19 cellular contexts compared by ENCODE assay signal in genomic region chr17:12231027-12231682, GRCh38.
DNase-seq lines count a peak whose midpoint lies in the region; ATAC-seq and TF ChIP-seq lines count a peak whose summit lies in the region.
"Had no signal": no experiment of that assay in that cellular context is flagged by ENCODE, and none has a peak within 500 bp of the region (broad histone marks: within the 10 kb centered on the region; RNA-seq: fewer than 3 reads in every experiment).

No MANE protein-coding gene starts in this region.

- H3K4me1 Mint-ChIP-seq in endodermal cell (peaks cover 9% of the 10 kb centered on the region), nephron (peaks cover 46% of the 10 kb centered on the region)
- H3K4me1 Mint-ChIP-seq: CD8-positive, alpha-beta memory T cell; naive B cell; stimulated activated memory B cell treated with anti-CD40 and anti-IgM and Interleukin-4, amounts not matched to agents 10 μg/mL and 1 μg/mL and 100 μg/mL, for 72 hours had no signal

- H3K27me3 ChIP-seq in IMR-90 (ENCODE audit: control insufficient read depth, insufficient read depth, low read length), result peaks cover under 1% of the 10 kb centered on the region; the same call in 1 of the 2 replicates
- no peaks in the 10 kb centered on the region for H3K27me3 ChIP-seq in endodermal cell (ENCODE audit: control insufficient read depth, insufficient read depth, low read length, poor library complexity, severe bottlenecking)
- H3K27me3 ChIP-seq: tibial nerve had no signal

- 0 out of 2 replicates have a peak overlapping the region, but pooled peaks have one; percentile 10 for H4K91ac ChIP-seq in IMR-90 (ENCODE audit: insufficient read depth, low read depth, low read length)

- TF ChIP-seq POLR2A in IMR-90 (IDR thresholded peaks at IDR 0.05; ENCODE audit: low read depth, low read length), result no peak
- TF ChIP-seq POLR2A in lower leg skin (IDR thresholded peaks at IDR 0.05), result no peak

- H3K14ac ChIP-seq in IMR-90 (replicated peaks; ENCODE audit: low read depth, low read length), result peak overlapping the region; percentile 38; the same call in 1 of the 2 replicates

- H2BK120ac ChIP-seq in IMR-90 (ENCODE audit: low read depth, low read length), result peak overlapping the region; percentile 47; the same call in 1 of the 2 replicates

- dilution Hi-C loops in IMR-90 (cut with HindIII; ENCODE audit: low sequenced_read_pairs, unreplicated experiment), result no loop called here

- no peak overlapping the region for H3K56ac ChIP-seq in IMR-90 (ENCODE audit: extremely low read depth, insufficient read depth, low read length)

- POLR2A ChIA-PET in AG04449 (lab: Yijun Ruan, JAX) (no interaction called here), IMR-90 (lab: Charles Lee; ENCODE audit: unreplicated experiment) (no interaction called here)

- H4K5ac ChIP-seq in IMR-90 (ENCODE audit: low read depth, low read length), result peak overlapping the region; percentile 23; the same call in 1 of the 2 replicates

- TF ChIP-seq RAD21 in IMR-90 (IDR thresholded peaks at IDR 0.05; ENCODE audit: low read length), result no peak

- H3K4me1 ChIP-seq in IMR-90 (ENCODE audit: control insufficient read depth, insufficient read depth, low read length), result peaks cover 14% of the 10 kb centered on the region
- peaks cover 4% of the 10 kb centered on the region for H3K4me1 ChIP-seq in endodermal cell (ENCODE audit: control insufficient read depth, insufficient read depth, low read length)
- H3K4me1 ChIP-seq: tibial nerve had no signal

- no peaks in the 10 kb centered on the region for H3K36me3 Mint-ChIP-seq in endodermal cell (ENCODE audit: low read depth)
- no peaks in the 10 kb centered on the region for H3K36me3 Mint-ChIP-seq in nephron (ENCODE audit: low read depth)
- H3K36me3 Mint-ChIP-seq: activated naive CD4-positive, alpha-beta T cell treated with anti-CD3 and anti-CD28 coated beads, Interleukin-2, amount 50 U/mL, for 72 hours; naive B cell; stimulated activated memory B cell treated with anti-CD40 and anti-IgM and Interleukin-4, amounts not matched to agents 10 μg/mL and 1 μg/mL and 100 μg/mL, for 72 hours had no signal

- H3K36me3 ChIP-seq in IMR-90 (ENCODE audit: control insufficient read depth, insufficient read depth, low read length), result no peaks in the 10 kb centered on the region
- H3K36me3 ChIP-seq in endodermal cell (ENCODE audit: control insufficient read depth, insufficient read depth, low read length), result no peaks in the 10 kb centered on the region
- H3K36me3 ChIP-seq: left ventricle myocardium inferior, tibial nerve had no signal

- no peak overlapping the region for H2AK5ac ChIP-seq in IMR-90 (ENCODE audit: low read depth, low read length)

- peak overlapping the region; percentile 9; the same call in 1 of the 2 replicates for H3K27ac ChIP-seq in IMR-90 (ENCODE audit: insufficient read depth, low read length)
- H3K27ac ChIP-seq in endodermal cell (ENCODE audit: low read depth, low read length), result no peak overlapping the region
- H3K27ac ChIP-seq: left ventricle myocardium inferior, tibial nerve had no signal

- in situ Hi-C loops in IMR-90 (cut with MboI; ENCODE audit: low sequenced_read_pairs), result no loop called here

- WGBS in IMR-90 (ENCODE audit: extremely low coverage in 2 of 2, insufficient read length in 1 of 2), 2 experiments, result no CpG with 5 or more reads among the region's 3 CpGs
- WGBS in endodermal cell (ENCODE audit: insufficient coverage in 1 of 2, insufficient read length in 1 of 2), 2 experiments, result 80 to 83% methylated on average over 2 to 3 of the region's 3 CpGs
- WGBS in lower leg skin, 2 donors, result 67 to 70% methylated on average over 3 of the region's 3 CpGs

- H2BK20ac ChIP-seq in IMR-90 (ENCODE audit: low read depth, low read length), result 0 out of 2 replicates have a peak overlapping the region, but pooled peaks have one; percentile 8

- H3K79me1 ChIP-seq in IMR-90 (ENCODE audit: low read depth in 1 of 2, low read length in 2 of 2), result no peaks in the 10 kb centered on the region

- H2BK15ac ChIP-seq in IMR-90 (ENCODE audit: low read depth, low read length), result peak overlapping the region; percentile 20; the same call in 1 of the 3 replicates

- DNase-seq in AG04449 (ENCODE audit: low read depth, low spot score), result peak; percentile 9
- peak; percentile 75 for DNase-seq in IMR-90
- DNase-seq in endodermal cell, result peak; percentile 42
- DNase-seq in NCI-H1105 treated with DMSO at 0.1 percent for 48 hours (lab: John Stamatoyannopoulos, UW), result no peak
- no peak for DNase-seq in midbrain (lab: John Stamatoyannopoulos, UW)
- DNase-seq in HT-29 (ENCODE audit: low spot score), result no peak
- DNase-seq in lower leg skin (ENCODE audit: low spot score in 2 of 2), result no peak
- DNase-seq: activated CD4-positive, alpha-beta T cell treated with anti-CD3 and anti-CD28 coated beads, Interleukin-2, amount 50 U/mL, for 48 hours; activated T-cell treated with anti-CD3 and anti-CD28 coated beads, Interleukin-2, amount 50 U/mL, for 1 hour; CD8-positive, alpha-beta memory T cell; DMS79 treated with DMSO at 0.1 percent for 48 hours; HCEC 1CT; left ventricle myocardium inferior; naive B cell; NCI-H187 had no signal

- H4K8ac ChIP-seq in IMR-90 (ENCODE audit: low read depth in 2 of 2, low read length in 2 of 2), result peak overlapping the region in 1 of 2 experiments; percentile 24; a peak in 1 of 4 replicates

- peak overlapping the region; percentile 30 for H3K4me2 ChIP-seq in IMR-90 (ENCODE audit: low read depth, low read length)

- no peak overlapping the region for H3K27ac Mint-ChIP-seq in endodermal cell
- H3K27ac Mint-ChIP-seq in nephron, result peak overlapping the region; percentile 68 to 95 (median 69)
- H3K27ac Mint-ChIP-seq: activated naive CD4-positive, alpha-beta T cell treated with anti-CD3 and anti-CD28 coated beads, Interleukin-2, amount 50 U/mL, for 72 hours; CD8-positive, alpha-beta memory T cell; naive B cell; stimulated activated memory B cell treated with anti-CD40 and anti-IgM and Interleukin-4, amounts not matched to agents 10 μg/mL and 1 μg/mL and 100 μg/mL, for 72 hours had no signal

- CTCF ChIA-PET in AG04449 (lab: Yijun Ruan, JAX), result interaction anchor here (0.7 to 1.6 kb wide), 5 partner anchors 9 to 783 kb away, joined by 3 to 7 read pairs (median 3); no protein-coding TSS in a partner anchor
- CTCF ChIA-PET in IMR-90 (lab: Yijun Ruan, JAX), result interaction anchor here (0.7 to 1.0 kb wide), 3 partner anchors 436 to 511 kb away, joined by 3 to 7 read pairs (median 3); no protein-coding TSS in a partner anchor

- no peak overlapping the region for H2AK9ac ChIP-seq in IMR-90 (replicated peaks; ENCODE audit: low read depth, low read length, poor library complexity)

- no peak overlapping the region for H3K4ac ChIP-seq in IMR-90 (ENCODE audit: low read depth, low read length)

- no TSS peak for BruUV-seq in IMR-90 (replicated peaks; lab: Mats Ljungman, UMichigan)

- H3K9ac ChIP-seq in IMR-90 (ENCODE audit: low read depth, low read length), result no peak overlapping the region
- H3K9ac ChIP-seq in endodermal cell (ENCODE audit: extremely low read depth, low read length, poor library complexity, severe bottlenecking), result no peak overlapping the region

- H4K20me1 ChIP-seq in IMR-90 (ENCODE audit: insufficient read depth, low read length), result no peaks in the 10 kb centered on the region

- H3K9me3 Mint-ChIP-seq in endodermal cell (no peaks in the 10 kb centered on the region), nephron (peaks cover 6% of the 10 kb centered on the region)
- H3K9me3 Mint-ChIP-seq: stimulated activated memory B cell treated with anti-CD40 and anti-IgM and Interleukin-4, amounts not matched to agents 10 μg/mL and 1 μg/mL and 100 μg/mL, for 72 hours had no signal

- H3K23ac ChIP-seq in IMR-90 (ENCODE audit: low read depth, low read length), result no peak overlapping the region

- TF ChIP-seq CTCF in AG04449 (IDR thresholded peaks at IDR 0.05; ENCODE audit: insufficient read depth, low read length, missing control alignments) (no peak), IMR-90 (conservative IDR thresholded peaks at IDR 0.05; ENCODE audit: low read depth, low read length) (no peak), endodermal cell (conservative IDR thresholded peaks at IDR 0.05) (no peak), nephron (IDR thresholded peaks at IDR 0.05; ENCODE audit: unreplicated experiment in 3 of 3) (no peak), lower leg skin (IDR thresholded peaks at IDR 0.05) (no peak)

- no peak overlapping the region for H2AFZ ChIP-seq in IMR-90 (replicated peaks; ENCODE audit: low read length, poor library complexity)

- peak overlapping the region; percentile 25 for H2BK5ac ChIP-seq in IMR-90 (ENCODE audit: low read depth, low read length, poor library complexity, severe bottlenecking)

- H3K9me3 ChIP-seq in IMR-90 (ENCODE audit: control insufficient read depth, insufficient read depth, low read length), result no peaks in the 10 kb centered on the region
- no peaks in the 10 kb centered on the region for H3K9me3 ChIP-seq in endodermal cell (ENCODE audit: control insufficient read depth, low read length)
- H3K9me3 ChIP-seq: left ventricle myocardium inferior, tibial nerve had no signal

- intact Hi-C loops in IMR-90 (cut with micrococcal nuclease) (loop anchor here (5.0 kb wide), 1 partner anchor 49 kb away; no protein-coding TSS in a partner anchor), lower leg skin (cut with DNase I; ENCODE audit: low total_unique reads) (no loop called here)

- H3K27me3 Mint-ChIP-seq in endodermal cell (ENCODE audit: insufficient read depth), result peaks cover 2% of the 10 kb centered on the region
- peaks cover 12% of the 10 kb centered on the region for H3K27me3 Mint-ChIP-seq in nephron (ENCODE audit: low read depth)
- H3K27me3 Mint-ChIP-seq: CD8-positive, alpha-beta memory T cell; naive B cell had no signal

- H3K4me3 ChIP-seq in AG04449 (ENCODE audit: low read depth, low read length), result no peak overlapping the region
- H3K4me3 ChIP-seq in IMR-90 (ENCODE audit: insufficient read depth, low read depth, low read length), result no peak overlapping the region
- no peak overlapping the region for H3K4me3 ChIP-seq in endodermal cell (ENCODE audit: low read length)
- no peak overlapping the region for H3K4me3 ChIP-seq in lower leg skin (ENCODE audit: low read depth, poor library complexity, severe bottlenecking)
- H3K4me3 ChIP-seq: left ventricle myocardium inferior, tibial nerve had no signal

- peaks cover 5% of the 10 kb centered on the region for H3K9me1 ChIP-seq in IMR-90 (ENCODE audit: insufficient read depth, low read length)

- peak; percentile 43; the same call in 1 of the 2 replicates for ATAC-seq in IMR-90 (ENCODE audit: low read depth)
- ATAC-seq: activated naive CD4-positive, alpha-beta T cell treated with anti-CD3 and anti-CD28 coated beads, Interleukin-2, amount 50 U/mL, for 72 hours; stimulated activated memory B cell treated with anti-CD40 and anti-IgM and Interleukin-4, amounts not matched to agents 10 μg/mL and 1 μg/mL and 100 μg/mL, for 72 hours had no signal

- H3K18ac ChIP-seq in IMR-90 (ENCODE audit: low read depth, low read length), result peak overlapping the region; percentile 55; the same call in 1 of the 2 replicates

- H3K4me3 Mint-ChIP-seq in endodermal cell (no peak overlapping the region), nephron (no peak overlapping the region)
- H3K4me3 Mint-ChIP-seq: CD8-positive, alpha-beta memory T cell; naive B cell; stimulated activated memory B cell treated with anti-CD40 and anti-IgM and Interleukin-4, amounts not matched to agents 10 μg/mL and 1 μg/mL and 100 μg/mL, for 72 hours had no signal

TF ChIP-seq in IMR-90, 13 proteins besides CTCF, POLR2A, EP300 and RAD21 (continues in another document):
- no peak for TF ChIP-seq MAFK (IDR thresholded peaks at IDR 0.05; ENCODE audit: low read depth, low read length)

Comparison
In these comparisons a context has a peak if more than half of its experiments do, and no peak if none do; other contexts are left out.
1. DNase-seq: peak in AG04449 (single experiment), IMR-90 (single experiment) and endodermal cell (single experiment); none in NCI-H1105 treated with DMSO at 0.1 percent for 48 hours (single experiment), midbrain (single experiment), HT-29 (single experiment) and lower leg skin (0 of 2).